Comparison of ENCODE assay signal across 19 cellular contexts in the genomic region with DNA sequence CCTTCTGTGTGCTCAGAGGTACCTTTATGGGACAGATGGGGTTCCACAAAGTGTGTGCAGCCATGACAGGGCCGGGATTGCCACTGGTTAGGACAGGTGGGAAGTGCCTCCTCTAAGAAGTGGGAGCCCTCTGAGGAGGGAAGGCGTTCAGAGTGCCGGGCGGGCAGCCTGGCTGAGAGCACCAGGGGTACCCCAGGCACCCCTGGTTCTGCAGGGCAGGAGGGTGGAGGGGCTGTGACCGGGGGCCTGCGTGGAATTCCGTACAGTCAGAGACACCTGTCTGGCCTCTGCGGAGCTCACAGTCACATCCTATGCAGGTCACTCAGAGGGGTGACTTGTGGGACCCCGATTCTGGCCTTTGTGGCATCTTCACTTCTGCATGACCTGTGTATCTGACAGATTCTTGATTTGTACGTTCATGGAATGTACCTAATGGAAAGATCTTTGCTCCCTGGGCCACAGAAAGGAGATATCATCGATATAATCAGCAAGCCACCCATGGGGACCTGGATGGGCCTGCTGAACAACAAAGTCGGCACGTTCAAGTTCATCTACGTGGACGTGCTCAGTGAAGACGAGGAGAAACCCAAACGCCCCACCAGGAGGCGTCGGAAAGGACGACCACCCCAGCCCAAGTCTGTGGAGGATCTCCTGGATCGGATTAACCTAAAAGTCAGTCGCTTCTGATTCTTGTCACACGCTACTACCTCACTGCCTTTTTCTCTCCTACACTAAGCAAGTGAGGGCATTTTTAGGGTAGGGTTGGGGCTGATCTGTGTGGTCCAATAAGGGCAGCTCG.
"Had no signal": no experiment of that assay in that cellular context is flagged by ENCODE, and none has a peak within 500 bp of the region (broad histone marks: within the 10 kb centered on the region; RNA-seq: fewer than 3 reads in every experiment).

No MANE protein-coding gene starts in this region.

- H3K36me3 Mint-ChIP-seq: naive thymus-derived CD4-positive, alpha-beta T cell; T-cell had no signal

- DNase-seq: activated B cell treated with CpG ODN at 0.5 μM for 24 hours; activated CD4-positive, alpha-beta T cell treated with anti-CD3 and anti-CD28 coated beads, Interleukin-2, amount 10 ng/mL, durations not matched to agents 7 days and 5 days; activated CD8-positive, alpha-beta memory T cell treated with anti-CD3 and anti-CD28 coated beads for 24 hours; activated naive CD4-positive, alpha-beta T cell treated with Interleukin-2 at 50 U/mL for 16 hours; activated naive CD8-positive, alpha-beta T cell treated with anti-CD3 and anti-CD28 coated beads, Interleukin-2, amount 50 U/mL, for 24 hours; central memory CD4-positive, alpha-beta T cell; cortex of kidney; effector memory CD4-positive, alpha-beta T cell; hypothalamus; left colon; naive thymus-derived CD4-positive, alpha-beta T cell; right cardiac atrium; small intestine; stimulated activated naive CD4-positive, alpha-beta T cell; T-cell; testis; upper lobe of right lung had no signal

- H3K9me3 Mint-ChIP-seq: activated B cell treated with CpG ODN at 0.5 μM for 24 hours; activated CD4-positive, alpha-beta T cell treated with anti-CD3 and anti-CD28 coated beads, Interleukin-2, amount 10 ng/mL, durations not matched to agents 7 days and 5 days; activated naive CD8-positive, alpha-beta T cell treated with anti-CD3 and anti-CD28 coated beads, Interleukin-2, amount 50 U/mL, for 24 hours; naive thymus-derived CD4-positive, alpha-beta T cell; T-cell had no signal

- H3K4me3 Mint-ChIP-seq: activated B cell treated with CpG ODN at 0.5 μM for 24 hours; activated CD4-positive, alpha-beta T cell treated with anti-CD3 and anti-CD28 coated beads, Interleukin-2, amount 10 ng/mL, durations not matched to agents 7 days and 5 days; activated naive CD8-positive, alpha-beta T cell treated with anti-CD3 and anti-CD28 coated beads, Interleukin-2, amount 50 U/mL, for 24 hours; naive thymus-derived CD4-positive, alpha-beta T cell; T-cell had no signal

- H3K27ac ChIP-seq: testis, upper lobe of right lung had no signal

- H3K9me3 ChIP-seq: testis, upper lobe of right lung had no signal

- H3K27me3 Mint-ChIP-seq: activated B cell treated with CpG ODN at 0.5 μM for 24 hours, progenitor cell of endocrine pancreas had no signal

- H3K4me1 ChIP-seq: upper lobe of right lung had no signal

- H3K4me3 ChIP-seq: lung, testis, upper lobe of right lung had no signal

- H3K27me3 ChIP-seq: testis, upper lobe of right lung had no signal

- ATAC-seq: activated naive CD8-positive, alpha-beta T cell treated with anti-CD3 and anti-CD28 coated beads, Interleukin-2, amount 50 U/mL, for 24 hours; left colon; naive thymus-derived CD4-positive, alpha-beta T cell; T-cell; upper lobe of right lung had no signal

- H3K4me1 Mint-ChIP-seq: activated CD4-positive, alpha-beta T cell treated with anti-CD3 and anti-CD28 coated beads, Interleukin-2, amount 10 ng/mL, durations not matched to agents 7 days and 5 days; activated naive CD8-positive, alpha-beta T cell treated with anti-CD3 and anti-CD28 coated beads, Interleukin-2, amount 50 U/mL, for 24 hours had no signal

- H3K27ac Mint-ChIP-seq: activated B cell treated with CpG ODN at 0.5 μM for 24 hours; activated CD4-positive, alpha-beta T cell treated with anti-CD3 and anti-CD28 coated beads, Interleukin-2, amount 10 ng/mL, durations not matched to agents 7 days and 5 days; activated naive CD8-positive, alpha-beta T cell treated with anti-CD3 and anti-CD28 coated beads, Interleukin-2, amount 50 U/mL, for 24 hours; naive thymus-derived CD4-positive, alpha-beta T cell; progenitor cell of endocrine pancreas; T-cell had no signal
